ENCODE assay signal across 8 cellular contexts in the genomic region with DNA sequence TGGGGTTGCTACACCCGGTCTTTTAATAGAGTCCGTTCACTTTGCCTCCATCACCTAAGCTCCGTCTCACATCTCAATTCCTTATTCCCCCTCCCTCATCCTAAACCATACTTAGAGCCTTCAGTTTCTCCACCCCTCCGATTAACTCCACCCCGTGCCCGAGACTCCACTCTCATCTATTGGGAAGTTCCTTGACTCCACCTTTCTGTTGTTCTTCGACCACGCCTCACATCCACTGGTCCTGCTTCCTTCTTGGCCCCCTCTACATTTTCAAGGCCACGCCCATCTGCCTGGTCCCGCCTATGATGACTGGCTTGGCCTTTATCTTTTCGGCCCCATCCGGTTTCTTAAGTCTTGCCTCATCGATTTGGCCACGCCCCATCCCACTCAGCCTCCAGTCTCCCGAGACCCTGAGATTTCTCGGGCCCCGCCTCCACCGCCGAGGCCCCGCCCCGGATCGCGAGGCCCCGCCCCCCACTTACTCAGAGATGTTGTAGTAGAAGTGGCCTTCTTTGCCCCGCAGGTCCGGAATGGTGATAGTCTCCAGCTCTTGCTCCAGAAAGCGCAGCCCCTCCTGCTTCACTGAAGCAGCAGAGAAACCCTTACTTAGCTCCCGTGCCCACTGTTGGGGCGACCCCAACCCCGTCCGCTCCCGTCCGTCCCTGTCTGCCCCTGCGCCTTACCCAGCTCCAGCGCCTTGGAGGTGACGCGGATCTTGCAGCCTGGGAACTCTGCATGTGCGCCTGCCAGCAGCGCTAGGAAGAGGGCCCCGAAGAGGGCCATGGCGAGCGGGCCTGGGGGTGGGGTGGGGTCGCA. TPM values are rescaled to one million over a fixed set of nuclear protein-coding genes. Genes with fewer than 3 reads are reported as not detected.
DNase-seq lines count a peak whose midpoint lies in the region; ATAC-seq and TF ChIP-seq lines count a peak whose summit lies in the region.

No MANE protein-coding gene starts in this region.

- H3K4me3 ChIP-seq in GM12875 (ENCODE audit: low read depth, low read length) (peak overlapping the region; percentile 49), WI38 (ENCODE audit: low read depth, low read length) (peak overlapping the region; percentile 49), cardiac fibroblast (replicated peaks in 1 of 2; ENCODE audit: low read depth in 2 of 2, low read length in 2 of 2) (peak overlapping the region; percentile 50 to 74), spleen (peak overlapping the region; percentile 31 to 78 (median 46))

- 1 to 3% (median 2%) methylated on average over 36 to 43 of the region's 43 CpGs for WGBS in spleen, 5 donors

- peaks cover 0 to 36% (median 5%) of the 10 kb centered on the region in 7 donors for H3K27me3 ChIP-seq in spleen (replicated peaks in 1 of 7)

- H3K9me3 ChIP-seq in spleen: no peaks in the 10 kb centered on the region

- TF ChIP-seq CTCF in GM12875 (IDR thresholded peaks at IDR 0.05; ENCODE audit: borderline replicate concordance, insufficient read depth, low read depth, low read length) (no peak), WI38 (IDR thresholded peaks at IDR 0.05; ENCODE audit: low read depth, low read length) (no peak), cardiac fibroblast (IDR thresholded peaks at IDR 0.05; ENCODE audit: low read depth, low read length) (no peak), spleen (IDR thresholded peaks at IDR 0.05 in 8 of 11, conservative IDR thresholded peaks at IDR 0.05 in 3 of 11) (peak in 2 of 11 experiments; percentile 12 to 27)

- DNase-seq in NCI-H1436 treated with DMSO at 0.1 percent for 48 hours (lab: John Stamatoyannopoulos, UW): peak; percentile 95
- peak; percentile 100 for DNase-seq in cardiac fibroblast (ENCODE audit: low read depth in 2 of 2)
- peak; percentile 100 for DNase-seq in iris pigment epithelial cell (ENCODE audit: low read depth)
- DNase-seq in spleen: peak; percentile 97
- DNase-seq in DMS79 (lab: John Stamatoyannopoulos, UW): no peak

- peaks cover 14 to 59% (median 34%) of the 10 kb centered on the region in 6 donors for H3K4me1 ChIP-seq in spleen

- intact Hi-C loops in spleen (cut with DNase I; ENCODE audit: low total_unique reads): no loop called here

- no peak for TF ChIP-seq POLR2A in spleen (IDR thresholded peaks at IDR 0.05)

- H3K36me3 ChIP-seq in spleen: peaks cover 0 to 3% (median 0%) of the 10 kb centered on the region in 6 donors

- peak; percentile 93 for ATAC-seq in HG02610 (IDR thresholded peaks at IDR 0.05; ENCODE audit: unreplicated experiment)

- H3K27ac ChIP-seq in spleen: peak overlapping the region in 7 of 8 donors; percentile 51 to 86 (median 79)

RNA-seq across cellular contexts. Expression of gene PLTP, which starts 1.1 kb away (rescaled TPM):
- total RNA-seq in spleen: 100 to 1,000 TPM in 2 of 7 donors, 10 to 100 TPM in 5; 19.2 to 430 (median 46.7) TPM
- 10 to 100 TPM in 2 of 3 donors, 1 to 10 TPM in 1; 7.5 to 58.2 (median 16.7) TPM for polyA plus RNA-seq in spleen

RNA-seq across cellular contexts. Expression of gene CTSA, which starts 19.7 kb away (rescaled TPM):
- 100 to 1,000 TPM; 162 to 203 (median 183) TPM for total RNA-seq in spleen
- polyA plus RNA-seq in spleen: 100 to 1,000 TPM in 1 of 3 donors, 10 to 100 TPM in 2; 56.6 to 105 (median 65.8) TPM

RNA-seq across cellular contexts. Expression of gene NEURL2, which starts 19.9 kb away (rescaled TPM):
- 10 to 100 TPM in 2 of 7 donors, 1 to 10 TPM in 5; 3.3 to 19.4 (median 6.4) TPM for total RNA-seq in spleen
- 1 to 10 TPM; 2.7 to 4.4 (median 3.5) TPM for polyA plus RNA-seq in spleen

RNA-seq across cellular contexts. Expression of gene SPATA25, which starts 23.5 kb away (rescaled TPM):
- 10 to 100 TPM in 1 of 7 donors, 1 to 10 TPM in 6; 1.5 to 11.5 (median 4.0) TPM for total RNA-seq in spleen
- polyA plus RNA-seq in spleen: 1 to 10 TPM in 1 of 3 donors, under 1 TPM in 2; 0.41 to 3.1 (median 0.46) TPM

RNA-seq across cellular contexts. Expression of gene PCIF1, which starts 23.6 kb away (rescaled TPM):
- total RNA-seq in spleen: 10 to 100 TPM; 41.2 to 61.9 (median 52.4) TPM
- 10 to 100 TPM; 25.1 to 33.8 (median 31.0) TPM for polyA plus RNA-seq in spleen
